ENCODE assay signal across 29 cellular contexts in genomic region chr9:132233138-132233537, GRCh38.
DNase-seq lines count a peak whose midpoint lies in the region; ATAC-seq, FAIRE-seq and TF ChIP-seq lines count a peak whose summit lies in the region.
"Had no signal": no experiment of that assay in that cellular context is flagged by ENCODE, and none has a peak within 500 bp of the region (broad histone marks: within the 10 kb centered on the region; RNA-seq: fewer than 3 reads in every experiment).

No MANE protein-coding gene starts in this region.

- H3K36me3 Mint-ChIP-seq in glutamatergic neuron (ENCODE audit: unreplicated experiment): no peaks in the 10 kb centered on the region
- H3K36me3 Mint-ChIP-seq: CD14-positive monocyte; CD4-positive, alpha-beta memory T cell; CD4-positive, CD25-positive, alpha-beta regulatory T cell; CD8-positive, alpha-beta memory T cell had no signal

- WGBS in HepG2 (ENCODE audit: low lambda C conversion rate): 0% methylated on average over 2 of the region's 3 CpGs
- 29% methylated on average over 1 of the region's 3 CpGs for WGBS in right lobe of liver (ENCODE audit: insufficient coverage, low coverage, low lambda C conversion rate, missing lambda C conversion rate)

- no peak for TF ChIP-seq EP300 in HepG2 (IDR thresholded peaks at IDR 0.05; ENCODE audit: low read depth in 2 of 2, low read length in 2 of 2)
- TF ChIP-seq EP300 in HepG2 (CRISPR knock-in tag; IDR thresholded peaks at IDR 0.05; ENCODE audit: borderline replicate concordance): no peak

- TF ChIP-seq POLR2A in HepG2 (IDR thresholded peaks at IDR 0.05; ENCODE audit: insufficient read depth in 1 of 2, low read depth in 2 of 2, low read length in 2 of 2): no peak
- no peak for TF ChIP-seq POLR2A in right lobe of liver (IDR thresholded peaks at IDR 0.05)

- H2AFZ ChIP-seq in HepG2 (ENCODE audit: low read length): no peak overlapping the region
- no peak overlapping the region for H2AFZ ChIP-seq in osteoblast (ENCODE audit: low read length)

- no peak overlapping the region for H3K4me3 Mint-ChIP-seq in glutamatergic neuron (ENCODE audit: unreplicated experiment)
- H3K4me3 Mint-ChIP-seq: CD14-positive monocyte; CD4-positive, alpha-beta memory T cell; CD4-positive, CD25-positive, alpha-beta regulatory T cell; CD8-positive, alpha-beta memory T cell had no signal

- DNase-seq in HepG2 (ENCODE audit: low spot score): no peak
- no peak for DNase-seq in right lobe of liver
- DNase-seq in glutamatergic neuron: no peak
- DNase-seq in osteoblast (ENCODE audit: insufficient read length, low spot score, missing footprints): peak; percentile 67
- DNase-seq in A673 (ENCODE audit: low spot score): no peak
- no peak for DNase-seq in NCI-H146 (lab: John Stamatoyannopoulos, UW)
- DNase-seq: ACHN; BE2C; C1 segment of cervical spinal cord; CD4-positive, alpha-beta memory T cell; CD4-positive, CD25-positive, alpha-beta regulatory T cell; CD8-positive, alpha-beta memory T cell; COR-L47; DMS 273 treated with DMSO at 0.1 percent for 48 hours; DMS153; DMS53; DMS79; DND-41; EL; GDM1 had no signal

- peaks cover 11% of the 10 kb centered on the region; the same call in 1 of the 2 replicates for H4K20me1 ChIP-seq in HepG2 (ENCODE audit: insufficient read depth, low read length)
- peaks cover 4% of the 10 kb centered on the region for H4K20me1 ChIP-seq in osteoblast (ENCODE audit: insufficient read depth, low read length)

- peaks cover 4% of the 10 kb centered on the region for H3K9me3 Mint-ChIP-seq in glutamatergic neuron (ENCODE audit: unreplicated experiment)
- H3K9me3 Mint-ChIP-seq: CD14-positive monocyte; CD4-positive, alpha-beta memory T cell; CD4-positive, CD25-positive, alpha-beta regulatory T cell; CD8-positive, alpha-beta memory T cell had no signal

- peaks cover 5 to 69% of the 10 kb centered on the region in 2 experiments; a peak in 3 of 5 replicates for H3K27me3 ChIP-seq in HepG2 (ENCODE audit: control insufficient read depth in 1 of 2, insufficient read depth in 2 of 2, low read length in 2 of 2)
- H3K27me3 ChIP-seq in right lobe of liver: no peaks in the 10 kb centered on the region
- H3K27me3 ChIP-seq in osteoblast (ENCODE audit: insufficient read depth, low read length): peaks cover 27% of the 10 kb centered on the region
- no peaks in the 10 kb centered on the region for H3K27me3 ChIP-seq in A673 (replicated peaks; ENCODE audit: insufficient read depth, low read depth, low read length, poor library complexity)
- H3K27me3 ChIP-seq: BE2C had no signal

- ATAC-seq in HepG2 (no peak), right lobe of liver (no peak), GM21447 (IDR thresholded peaks at IDR 0.05; ENCODE audit: unreplicated experiment) (no peak)
- ATAC-seq: A549, GM12878 had no signal

- in situ Hi-C loops in HepG2 (cut with HindIII; ENCODE audit: extremely low pct_ligation_motif_present, low pct_unique_long_range_greater_than_20kb): loop anchor here (25.0 kb wide), 1 partner anchor 646 kb away; no protein-coding TSS in a partner anchor

- FAIRE-seq in HepG2 (lab: Jason Lieb, UNC): no peak
- FAIRE-seq: A549, GM12878, GM12892, GM18507, GM19239 had no signal

- intact Hi-C loops in HepG2 (cut with micrococcal nuclease; ENCODE audit: unreplicated experiment): no loop called here
- intact Hi-C loops in right lobe of liver (cut with DNase I): loop anchor here in 1 of 2 donors (10.0 kb wide), 1 partner anchor 58 kb away; no protein-coding TSS in a partner anchor
- intact Hi-C loops in A673 (cut with micrococcal nuclease; ENCODE audit: unreplicated experiment): loop anchor here (5.0 kb wide), 1 partner anchor 51 kb away; no protein-coding TSS in a partner anchor

- H3K4me1 ChIP-seq in HepG2 (ENCODE audit: insufficient read depth, low read length): no peaks in the 10 kb centered on the region
- no peaks in the 10 kb centered on the region for H3K4me1 ChIP-seq in right lobe of liver
- no peaks in the 10 kb centered on the region for H3K4me1 ChIP-seq in HEK293 (ENCODE audit: control insufficient read depth, insufficient read depth, low read length)
- no peaks in the 10 kb centered on the region for H3K4me1 ChIP-seq in osteoblast (ENCODE audit: insufficient read depth, low read length)
- H3K4me1 ChIP-seq in A673 (ENCODE audit: insufficient read depth, low read length, poor library complexity, severe bottlenecking): peaks cover 21% of the 10 kb centered on the region

- POLR2A ChIA-PET in HepG2 (lab: Yijun Ruan, JAX) (no interaction called here), HEK293 (lab: Yijun Ruan, JAX) (no interaction called here), A673 (lab: Charles Lee; ENCODE audit: low non-redundant PET) (no interaction called here)

- TF ChIP-seq CTCF in HepG2 (CRISPR knock-in tag; IDR thresholded peaks at IDR 0.05) (no peak), right lobe of liver (IDR thresholded peaks at IDR 0.05) (no peak), HEK293 (tag by site-specific recombination; IDR thresholded peaks at IDR 0.05) (no peak), glutamatergic neuron (IDR thresholded peaks at IDR 0.05; ENCODE audit: partially characterized antibody, unreplicated experiment) (no peak), osteoblast (IDR thresholded peaks at IDR 0.05; ENCODE audit: extremely low read depth, low read depth, low read length) (no peak), A673 (conservative IDR thresholded peaks at IDR 0.05; ENCODE audit: low read depth, low read length) (no peak)

- H3K9ac ChIP-seq in HepG2 (ENCODE audit: insufficient read depth, low read depth, low read length): no peak overlapping the region

- H3K79me2 ChIP-seq in HepG2 (ENCODE audit: insufficient read depth, low read length): no peaks in the 10 kb centered on the region
- H3K79me2 ChIP-seq in osteoblast (ENCODE audit: insufficient read depth, low read length): no peaks in the 10 kb centered on the region

- H3K36me3 ChIP-seq in HepG2 (replicated peaks in 1 of 2; ENCODE audit: control insufficient read depth in 1 of 2, insufficient read depth in 2 of 2, low read length in 2 of 2): no peaks in the 10 kb centered on the region
- no peaks in the 10 kb centered on the region for H3K36me3 ChIP-seq in right lobe of liver
- H3K36me3 ChIP-seq in HEK293 (ENCODE audit: control insufficient read depth in 2 of 2, insufficient read depth in 1 of 2, low read length in 2 of 2): no peaks in the 10 kb centered on the region
- no peaks in the 10 kb centered on the region for H3K36me3 ChIP-seq in osteoblast (ENCODE audit: insufficient read depth, low read length)
- no peaks in the 10 kb centered on the region for H3K36me3 ChIP-seq in A673 (ENCODE audit: insufficient read depth, low read length, poor library complexity, severe bottlenecking)
- H3K36me3 ChIP-seq: BE2C had no signal

- H3K27me3 Mint-ChIP-seq in glutamatergic neuron (ENCODE audit: unreplicated experiment): peaks cover 11% of the 10 kb centered on the region
- H3K27me3 Mint-ChIP-seq: CD4-positive, CD25-positive, alpha-beta regulatory T cell had no signal

- H3K4me3 ChIP-seq in HepG2 (replicated peaks in 1 of 3; ENCODE audit: insufficient read depth in 1 of 3, low read depth in 2 of 3, low read length in 3 of 3) (no peak overlapping the region), right lobe of liver (no peak overlapping the region), HEK293 (ENCODE audit: low read depth, low read length) (no peak overlapping the region), osteoblast (ENCODE audit: insufficient read depth, low read length) (no peak overlapping the region), A673 (ENCODE audit: low read depth, low read length, poor library complexity, severe bottlenecking) (no peak overlapping the region)
- H3K4me3 ChIP-seq: A549, GM12878 had no signal

- H3K4me2 ChIP-seq in HepG2 (ENCODE audit: low read depth, low read length) (no peak overlapping the region), osteoblast (ENCODE audit: insufficient read depth, low read length) (no peak overlapping the region)
- H3K4me2 ChIP-seq: A549 had no signal

- no TSS peak for BruUV-seq in HepG2 (replicated peaks; lab: Mats Ljungman, UMichigan)
- no TSS peak for BruUV-seq in A673 (replicated peaks; lab: Mats Ljungman, UMichigan)

- H3K9me3 ChIP-seq in HepG2 (ENCODE audit: low read length) (no peaks in the 10 kb centered on the region), right lobe of liver (no peaks in the 10 kb centered on the region), HEK293 (ENCODE audit: control insufficient read depth, insufficient read depth, low read depth, low read length) (no peaks in the 10 kb centered on the region), osteoblast (ENCODE audit: low read depth, low read length) (no peaks in the 10 kb centered on the region), A673 (ENCODE audit: low read depth, low read length, poor library complexity, severe bottlenecking) (no peaks in the 10 kb centered on the region)
- H3K9me3 ChIP-seq: A549, BE2C had no signal

- no peak for TF ChIP-seq RAD21 in HepG2 (CRISPR knock-in tag; IDR thresholded peaks at IDR 0.05)

- peak overlapping the region; percentile 33 for H3K27ac Mint-ChIP-seq in glutamatergic neuron (ENCODE audit: unreplicated experiment)
- H3K27ac Mint-ChIP-seq: CD4-positive, CD25-positive, alpha-beta regulatory T cell had no signal

- H3K4me1 Mint-ChIP-seq in glutamatergic neuron (ENCODE audit: low read depth, unreplicated experiment): peaks cover 11% of the 10 kb centered on the region

- H3K27ac ChIP-seq in HepG2 (ENCODE audit: extremely low read length, insufficient read depth, low read length) (no peak overlapping the region), right lobe of liver (no peak overlapping the region), HEK293 (ENCODE audit: extremely low read depth, low read depth, low read length) (no peak overlapping the region), osteoblast (ENCODE audit: low read depth, low read length) (no peak overlapping the region), A673 (ENCODE audit: low read depth, low read length, poor library complexity, severe bottlenecking) (no peak overlapping the region)
- H3K27ac ChIP-seq: 22Rv1, A549 had no signal

- CTCF ChIA-PET in HepG2 (lab: Yijun Ruan, JAX; ENCODE audit: low intra/inter-chr PET ratio, low total read pairs): no interaction called here
- CTCF ChIA-PET in HEK293 (lab: Yijun Ruan, JAX): interaction anchor here (0.7 to 9.9 kb wide), 5 partner anchors 26 to 470 kb away, joined by 3 to 382 read pairs (median 5); partner anchors contain the start of gene NTNG2
- CTCF ChIA-PET in A673 (lab: Charles Lee): interaction anchor here (1.2 kb wide), 1 partner anchor 63 kb away, joined by 4 read pairs; no protein-coding TSS in a partner anchor

TF ChIP-seq in HepG2, 621 proteins besides CTCF, POLR2A, EP300 and RAD21 (continues in another document):
- no peak for TF ChIP-seq ZNF615 (CRISPR knock-in tag; IDR thresholded peaks at IDR 0.05; ENCODE audit: borderline replicate concordance)

TF ChIP-seq in HEK293, 187 proteins besides CTCF, POLR2A, EP300 and RAD21 (continues in another document):
- 0 out of 2 replicates have a peak, but pooled peaks have one; percentile 10 for TF ChIP-seq EGR2 (tag by site-specific recombination; IDR thresholded peaks at IDR 0.05; ENCODE audit: low read depth)
